11 cellular contexts compared by ENCODE assay signal in genomic region chr3:153463895-153464294, GRCh38.
DNase-seq lines count a peak whose midpoint lies in the region; ATAC-seq and TF ChIP-seq lines count a peak whose summit lies in the region.
"Had no signal": no experiment of that assay in that cellular context is flagged by ENCODE, and none has a peak within 500 bp of the region (broad histone marks: within the 10 kb centered on the region; RNA-seq: fewer than 3 reads in every experiment).

No MANE protein-coding gene starts in this region.

- peaks cover 24% of the 10 kb centered on the region for H3K4me1 Mint-ChIP-seq in activated naive CD4-positive, alpha-beta T cell treated with anti-CD3 and anti-CD28 coated beads, Interleukin-2, amount 10 ng/mL, durations not matched to agents 7 days and 5 days
- H3K4me1 Mint-ChIP-seq in activated T-helper 17 cell treated with anti-CD3 and anti-CD28 coated beads, Interleukin-2, amount 50 U/mL, for 72 hours, result peaks cover 5% of the 10 kb centered on the region

- CTCF ChIA-PET in activated naive CD4-positive, alpha-beta T cell treated with anti-CD3 and anti-CD28 coated beads, Interleukin-2, amount 10 ng/mL, durations not matched to agents 7 days and 5 days (lab: Charles Lee), result no interaction called here

- no peaks in the 10 kb centered on the region for H3K9me3 Mint-ChIP-seq in activated naive CD4-positive, alpha-beta T cell treated with anti-CD3 and anti-CD28 coated beads, Interleukin-2, amount 10 ng/mL, durations not matched to agents 7 days and 5 days
- no peaks in the 10 kb centered on the region for H3K9me3 Mint-ChIP-seq in activated T-helper 17 cell treated with anti-CD3 and anti-CD28 coated beads, Interleukin-2, amount 50 U/mL, for 72 hours

- no peak overlapping the region for H3K4me3 Mint-ChIP-seq in activated naive CD4-positive, alpha-beta T cell treated with anti-CD3 and anti-CD28 coated beads, Interleukin-2, amount 10 ng/mL, durations not matched to agents 7 days and 5 days
- no peak overlapping the region for H3K4me3 Mint-ChIP-seq in activated T-helper 17 cell treated with anti-CD3 and anti-CD28 coated beads, Interleukin-2, amount 50 U/mL, for 72 hours

- TF ChIP-seq CTCF in lower lobe of right lung (IDR thresholded peaks at IDR 0.05), result no peak

- H3K27ac ChIP-seq in lower lobe of right lung, result no peak overlapping the region
- H3K27ac ChIP-seq: BLaER1 treated with 17β-estradiol and CSF1 and Interleukin-3, amounts not matched to agents 10 nM and 100 nM; skin epidermis had no signal

- intact Hi-C loops in lower lobe of right lung (cut with DNase I), result no loop called here

- ATAC-seq in GM18858 (IDR thresholded peaks at IDR 0.05; ENCODE audit: unreplicated experiment), result peak; percentile 95
- peak; percentile 87 for ATAC-seq in GM21528 (IDR thresholded peaks at IDR 0.05; ENCODE audit: low FRiP score, unreplicated experiment)
- ATAC-seq in HG03159 (IDR thresholded peaks at IDR 0.05; ENCODE audit: unreplicated experiment), result peak; percentile 90
- no peak for ATAC-seq in activated T-helper 17 cell treated with anti-CD3 and anti-CD28 coated beads, Interleukin-2, amount 50 U/mL, for 72 hours (replicated peaks)
- no peak for ATAC-seq in lower lobe of right lung

- no peak overlapping the region for H3K4me3 ChIP-seq in lower lobe of right lung
- H3K4me3 ChIP-seq: BLaER1 treated with 17β-estradiol and CSF1 and Interleukin-3, amounts not matched to agents 10 nM and 100 nM; skin epidermis had no signal

- H3K36me3 Mint-ChIP-seq in activated naive CD4-positive, alpha-beta T cell treated with anti-CD3 and anti-CD28 coated beads, Interleukin-2, amount 10 ng/mL, durations not matched to agents 7 days and 5 days, result no peaks in the 10 kb centered on the region
- H3K36me3 Mint-ChIP-seq in activated T-helper 17 cell treated with anti-CD3 and anti-CD28 coated beads, Interleukin-2, amount 50 U/mL, for 72 hours (ENCODE audit: low read depth), result no peaks in the 10 kb centered on the region

- no peaks in the 10 kb centered on the region for H3K36me3 ChIP-seq in lower lobe of right lung
- H3K36me3 ChIP-seq: BLaER1 treated with 17β-estradiol and CSF1 and Interleukin-3, amounts not matched to agents 10 nM and 100 nM had no signal

- no peak overlapping the region for H3K27ac Mint-ChIP-seq in activated naive CD4-positive, alpha-beta T cell treated with anti-CD3 and anti-CD28 coated beads, Interleukin-2, amount 10 ng/mL, durations not matched to agents 7 days and 5 days
- no peak overlapping the region for H3K27ac Mint-ChIP-seq in activated T-helper 17 cell treated with anti-CD3 and anti-CD28 coated beads, Interleukin-2, amount 50 U/mL, for 72 hours

- H3K4me1 ChIP-seq in lower lobe of right lung, result no peaks in the 10 kb centered on the region

- H3K27me3 ChIP-seq in lower lobe of right lung (ENCODE audit: low read depth), result no peaks in the 10 kb centered on the region
- H3K27me3 ChIP-seq: BLaER1 treated with 17β-estradiol and CSF1 and Interleukin-3, amounts not matched to agents 10 nM and 100 nM had no signal

- no peaks in the 10 kb centered on the region for H3K27me3 Mint-ChIP-seq in activated naive CD4-positive, alpha-beta T cell treated with anti-CD3 and anti-CD28 coated beads, Interleukin-2, amount 10 ng/mL, durations not matched to agents 7 days and 5 days
- no peaks in the 10 kb centered on the region for H3K27me3 Mint-ChIP-seq in activated T-helper 17 cell treated with anti-CD3 and anti-CD28 coated beads, Interleukin-2, amount 50 U/mL, for 72 hours

- H3K9me3 ChIP-seq in lower lobe of right lung, result no peaks in the 10 kb centered on the region
- H3K9me3 ChIP-seq: BLaER1 treated with 17β-estradiol and CSF1 and Interleukin-3, amounts not matched to agents 10 nM and 100 nM had no signal

- DNase-seq in SIG-M5 (lab: John Stamatoyannopoulos, UW) (peak; percentile 60), lower lobe of right lung (no peak), iPS-NIHi11 (ENCODE audit: low spot score) (no peak)
- DNase-seq in activated naive CD4-positive, alpha-beta T cell treated with anti-CD3 and anti-CD28 coated beads, Interleukin-2, amount 10 ng/mL, durations not matched to agents 7 days and 5 days, result no peak
- DNase-seq: NCI-H1048 had no signal

Comparison
In these comparisons a context has a peak if more than half of its experiments do, and no peak if none do; other contexts are left out.
1. ATAC-seq: peak in GM18858 (single experiment), GM21528 (single experiment) and HG03159 (single experiment); none in activated T-helper 17 cell treated with anti-CD3 and anti-CD28 coated beads, Interleukin-2, amount 50 U/mL, for 72 hours (single experiment) and lower lobe of right lung (0 of 2).